ENCODE assay signal across 23 cellular contexts in the genomic region with DNA sequence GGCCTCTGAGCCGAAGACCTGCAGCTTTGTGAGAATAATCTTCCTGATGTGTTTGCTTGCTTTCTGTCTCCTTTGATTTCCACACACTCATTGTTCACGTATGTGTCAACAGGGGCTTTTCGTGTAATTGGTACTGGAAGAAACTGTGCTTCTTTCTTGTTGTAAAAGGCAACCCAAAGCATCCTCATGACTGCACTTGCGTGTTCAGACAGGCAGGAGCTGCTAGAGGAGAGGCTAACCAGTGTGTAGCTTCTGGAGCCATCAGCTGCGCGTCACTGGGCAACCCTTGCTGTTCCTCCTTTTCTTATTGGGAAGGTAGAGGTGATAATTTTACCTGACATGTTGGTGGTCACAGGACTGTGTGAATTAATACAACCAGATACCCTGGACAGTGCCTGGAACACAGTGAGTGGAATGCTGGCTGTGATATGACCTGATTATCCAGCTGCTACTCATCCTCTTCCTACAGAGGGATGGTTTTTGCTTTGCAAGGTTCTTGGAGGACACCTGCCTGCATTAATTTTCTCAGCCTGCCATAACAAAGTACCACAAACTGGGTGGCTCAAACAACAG.
"Had no signal": no experiment of that assay in that cellular context is flagged by ENCODE, and none has a peak within 500 bp of the region (broad histone marks: within the 10 kb centered on the region; RNA-seq: fewer than 3 reads in every experiment).

No MANE protein-coding gene starts in this region.

- H3K36me3 ChIP-seq: adrenal gland, ascending aorta, esophagus muscularis mucosa, gastroesophageal sphincter, right lobe of liver, thoracic aorta, upper lobe of left lung had no signal

- H3K9me3 ChIP-seq: adrenal gland, ascending aorta, esophagus muscularis mucosa, gastroesophageal sphincter, mucosa of descending colon, right lobe of liver, thoracic aorta, upper lobe of left lung had no signal

- H3K27ac ChIP-seq: adrenal gland, ascending aorta, esophagus muscularis mucosa, gastroesophageal sphincter, right lobe of liver, skin epidermis, thoracic aorta, upper lobe of left lung had no signal

- H3K4me3 ChIP-seq: adrenal gland, ascending aorta, esophagus muscularis mucosa, gastroesophageal sphincter, mucosa of descending colon, right lobe of liver, skin epidermis, thoracic aorta, upper lobe of left lung had no signal

- H3K27me3 ChIP-seq: adrenal gland, ascending aorta, esophagus muscularis mucosa, gastroesophageal sphincter, right lobe of liver, upper lobe of left lung had no signal

- H3K4me1 ChIP-seq: adrenal gland, ascending aorta, esophagus muscularis mucosa, gastroesophageal sphincter had no signal

- DNase-seq: activated CD4-positive, alpha-beta T cell treated with anti-CD3 and anti-CD28 coated beads for 36 hours; activated CD4-positive, alpha-beta T cell treated with anti-CD3 and anti-CD28 coated beads, Interleukin-2, amount 50 U/mL, for 48 hours; activated CD8-positive, alpha-beta memory T cell treated with anti-CD3 and anti-CD28 coated beads, Interleukin-2, amount 50 U/mL, for 48 hours; activated naive CD4-positive, alpha-beta T cell; activated T-cell treated with anti-CD3 and anti-CD28 coated beads, Interleukin-2, amount 50 U/mL, for 4 hours; adrenal gland; effector CD4-positive, alpha-beta T cell; head of caudate nucleus; islet precursor cell; left colon; mesendoderm; mucosa of descending colon; naive B cell; posterior cingulate gyrus; right lobe of liver; stimulated activated CD4-positive, alpha-beta T cell treated with anti-CD3 and anti-CD28 coated beads, Interleukin-2, amount 100 ng/mL, for 24 hours; T1000; upper lobe of left lung had no signal
